12 cellular contexts compared by ENCODE assay signal in genomic region chr5:178115835-178116405, GRCh38. TPM values are rescaled to one million over a fixed set of nuclear protein-coding genes. Genes with fewer than 3 reads are reported as not detected.
DNase-seq lines count a peak whose midpoint lies in the region; ATAC-seq, FAIRE-seq and TF ChIP-seq lines count a peak whose summit lies in the region.
"Had no signal": no experiment of that assay in that cellular context is flagged by ENCODE, and none has a peak within 500 bp of the region (broad histone marks: within the 10 kb centered on the region; RNA-seq: fewer than 3 reads in every experiment).

No MANE protein-coding gene starts in this region.

- peaks cover 13% of the 10 kb centered on the region for H3K36me3 ChIP-seq in iPS-20b (ENCODE audit: insufficient read depth, low read depth, low read length)
- H3K36me3 ChIP-seq in gastrocnemius medialis, result no peaks in the 10 kb centered on the region
- no peaks in the 10 kb centered on the region for H3K36me3 ChIP-seq in pancreas
- H3K36me3 ChIP-seq: neutrophil had no signal

- in situ Hi-C loops in gastrocnemius medialis (cut with MboI; ENCODE audit: low sequenced_read_pairs in 4 of 4), result no loop called here

- CTCF ChIA-PET in activated CD4-positive, alpha-beta memory T cell treated with anti-CD3 and anti-CD28 coated beads, Interleukin-2, amount 10 ng/mL, durations not matched to agents 7 days and 5 days (lab: Charles Lee), result interaction anchor here (1.2 to 1.4 kb wide), 2 partner anchors 27 to 38 kb away, joined by 3 to 4 read pairs; partner anchors contain the start of gene NHP2

- no peak for TF ChIP-seq POLR2A in gastrocnemius medialis (IDR thresholded peaks at IDR 0.05)
- no peak for TF ChIP-seq POLR2A in GM18505 (IDR thresholded peaks at IDR 0.05; ENCODE audit: borderline replicate concordance, extremely low read depth, insufficient read depth, insufficient read length)

- peak overlapping the region; percentile 85; the same call in 1 of the 2 replicates for H3K9ac ChIP-seq in iPS-20b (ENCODE audit: low read depth, low read length)

- H3K27ac Mint-ChIP-seq in activated CD4-positive, alpha-beta T cell treated with anti-CD3 and anti-CD28 coated beads, Interleukin-2, amount 10 ng/mL, durations not matched to agents 24 days and 14 days, result no peak overlapping the region
- no peak overlapping the region for H3K27ac Mint-ChIP-seq in activated CD4-positive, alpha-beta memory T cell treated with anti-CD3 and anti-CD28 coated beads, Interleukin-2, amount 10 ng/mL, durations not matched to agents 7 days and 5 days

- H3K9me3 ChIP-seq in iPS-20b (ENCODE audit: insufficient read depth, low read depth, low read length) (no peaks in the 10 kb centered on the region; the same call in 1 of the 2 replicates), gastrocnemius medialis (no peaks in the 10 kb centered on the region), pancreas (no peaks in the 10 kb centered on the region)
- H3K9me3 ChIP-seq: neutrophil had no signal

- H3K36me3 Mint-ChIP-seq in activated CD4-positive, alpha-beta T cell treated with anti-CD3 and anti-CD28 coated beads, Interleukin-2, amount 10 ng/mL, durations not matched to agents 24 days and 14 days (ENCODE audit: low read depth), result peaks cover 2% of the 10 kb centered on the region
- no peaks in the 10 kb centered on the region for H3K36me3 Mint-ChIP-seq in activated CD4-positive, alpha-beta memory T cell treated with anti-CD3 and anti-CD28 coated beads, Interleukin-2, amount 10 ng/mL, durations not matched to agents 7 days and 5 days (ENCODE audit: low read depth)

- peaks cover 5% of the 10 kb centered on the region; the same call in 1 of the 2 replicates for H3K27me3 ChIP-seq in iPS-20b (ENCODE audit: insufficient read depth, low read length)
- H3K27me3 ChIP-seq in gastrocnemius medialis, result peaks cover 35 to 51% (median 38%) of the 10 kb centered on the region in 3 donors
- no peaks in the 10 kb centered on the region for H3K27me3 ChIP-seq in pancreas

- peaks cover 34% of the 10 kb centered on the region for H3K4me1 Mint-ChIP-seq in activated CD4-positive, alpha-beta T cell treated with anti-CD3 and anti-CD28 coated beads, Interleukin-2, amount 10 ng/mL, durations not matched to agents 24 days and 14 days
- peaks cover 37% of the 10 kb centered on the region for H3K4me1 Mint-ChIP-seq in activated CD4-positive, alpha-beta memory T cell treated with anti-CD3 and anti-CD28 coated beads, Interleukin-2, amount 10 ng/mL, durations not matched to agents 7 days and 5 days

- intact Hi-C loops in activated CD4-positive, alpha-beta T cell treated with anti-CD3 and anti-CD28 coated beads, Interleukin-2, amount 10 ng/mL, durations not matched to agents 24 days and 14 days (cut with micrococcal nuclease), result loop anchor here (1.0 kb wide), 1 partner anchor 14 kb away; no protein-coding TSS in a partner anchor
- intact Hi-C loops in gastrocnemius medialis (cut with DNase I; ENCODE audit: low total_unique reads) (no loop called here), pancreas (cut with DNase I) (no loop called here)

- peaks cover 30% of the 10 kb centered on the region for H3K4me1 ChIP-seq in iPS-20b (ENCODE audit: insufficient read depth, low read length)
- H3K4me1 ChIP-seq in gastrocnemius medialis, result peaks cover 8 to 16% of the 10 kb centered on the region in 2 donors
- peaks cover 0 to 10% (median 0%) of the 10 kb centered on the region in 3 donors for H3K4me1 ChIP-seq in pancreas

- WGBS in pancreas, 2 donors, result 52 to 58% methylated on average over 10 of the region's 10 CpGs

- POLR2A ChIA-PET in activated CD4-positive, alpha-beta memory T cell treated with anti-CD3 and anti-CD28 coated beads, Interleukin-2, amount 10 ng/mL, durations not matched to agents 7 days and 5 days (lab: Charles Lee), result interaction anchor here (0.8 to 1.7 kb wide), 3 partner anchors 15 to 88 kb away, joined by 4 to 10 read pairs (median 9); partner anchors contain the start of genes HNRNPAB and RMND5B

- peaks cover 30% of the 10 kb centered on the region for H3K27me3 Mint-ChIP-seq in activated CD4-positive, alpha-beta T cell treated with anti-CD3 and anti-CD28 coated beads, Interleukin-2, amount 10 ng/mL, durations not matched to agents 24 days and 14 days
- peaks cover 38% of the 10 kb centered on the region for H3K27me3 Mint-ChIP-seq in activated CD4-positive, alpha-beta memory T cell treated with anti-CD3 and anti-CD28 coated beads, Interleukin-2, amount 10 ng/mL, durations not matched to agents 7 days and 5 days

- H3K4me3 ChIP-seq in iPS-20b (ENCODE audit: low read length), result peak overlapping the region; percentile 76
- peak overlapping the region in 2 of 4 donors; percentile 22 to 52 for H3K4me3 ChIP-seq in gastrocnemius medialis
- H3K4me3 ChIP-seq in pancreas, result no peak overlapping the region
- H3K4me3 ChIP-seq: coronary artery, SK-N-MC had no signal

- DNase-seq in activated CD4-positive, alpha-beta T cell treated with anti-CD3 and anti-CD28 coated beads, Interleukin-2, amount 10 ng/mL, durations not matched to agents 24 days and 14 days, result no peak
- no peak for DNase-seq in activated CD4-positive, alpha-beta T cell treated with anti-CD3 and anti-CD28 coated beads for 4 hours
- DNase-seq in activated CD4-positive, alpha-beta memory T cell treated with anti-CD3 and anti-CD28 coated beads, Interleukin-2, amount 10 ng/mL, durations not matched to agents 7 days and 5 days, result no peak
- DNase-seq in gastrocnemius medialis (no peak), pancreas (no peak), NCI-H2171 treated with DMSO at 0.1 percent for 48 hours (lab: John Stamatoyannopoulos, UW) (no peak)
- DNase-seq: NCI-H226 had no signal

- peak overlapping the region; percentile 93 for H3K4me3 Mint-ChIP-seq in activated CD4-positive, alpha-beta T cell treated with anti-CD3 and anti-CD28 coated beads, Interleukin-2, amount 10 ng/mL, durations not matched to agents 24 days and 14 days
- H3K4me3 Mint-ChIP-seq in activated CD4-positive, alpha-beta memory T cell treated with anti-CD3 and anti-CD28 coated beads, Interleukin-2, amount 10 ng/mL, durations not matched to agents 7 days and 5 days, result peak overlapping the region; percentile 40

- TF ChIP-seq CTCF in gastrocnemius medialis (IDR thresholded peaks at IDR 0.05 in 4 of 5, conservative IDR thresholded peaks at IDR 0.05 in 1 of 5) (no peak), pancreas (IDR thresholded peaks at IDR 0.05) (no peak)

- peaks cover 3% of the 10 kb centered on the region for H3K9me3 Mint-ChIP-seq in activated CD4-positive, alpha-beta T cell treated with anti-CD3 and anti-CD28 coated beads, Interleukin-2, amount 10 ng/mL, durations not matched to agents 24 days and 14 days
- no peaks in the 10 kb centered on the region for H3K9me3 Mint-ChIP-seq in activated CD4-positive, alpha-beta memory T cell treated with anti-CD3 and anti-CD28 coated beads, Interleukin-2, amount 10 ng/mL, durations not matched to agents 7 days and 5 days

- ATAC-seq in gastrocnemius medialis (no peak), pancreas (no peak), GM18505 (IDR thresholded peaks at IDR 0.05; ENCODE audit: unreplicated experiment) (no peak)

- H3K27ac ChIP-seq in iPS-20b (ENCODE audit: low read length) (peak overlapping the region; percentile 89), gastrocnemius medialis (peak overlapping the region in 3 of 4 donors; percentile 9 to 48 (median 43)), pancreas (no peak overlapping the region)
- H3K27ac ChIP-seq: coronary artery, neutrophil, SK-N-MC had no signal

- no peak for FAIRE-seq in pancreas (lab: Jason Lieb, UNC)

RNA-seq across cellular contexts. Expression of gene N4BP3, which starts 2.6 kb away (rescaled TPM):
- 3.2 and 3.3 TPM in 2 replicates for total RNA-seq in activated CD4-positive, alpha-beta T cell treated with anti-CD3 and anti-CD28 coated beads, Interleukin-2, amount 10 ng/mL, durations not matched to agents 24 days and 14 days
- total RNA-seq in activated CD4-positive, alpha-beta memory T cell treated with anti-CD3 and anti-CD28 coated beads, Interleukin-2, amount 10 ng/mL, durations not matched to agents 7 days and 5 days, result 1 to 10 TPM; 4.3 to 4.4 TPM
- total RNA-seq in gastrocnemius medialis, result 1 to 10 TPM; 1.6 to 3.2 (median 2.1) TPM
- 1 to 10 TPM in 1 of 6 donors, under 1 TPM in 5; 0.23 to 1.1 (median 0.47) TPM for total RNA-seq in pancreas
- 1 to 10 TPM in 1 of 2 donors, under 1 TPM in 1; 0.75 to 1.1 TPM for polyA plus RNA-seq in pancreas

RNA-seq across cellular contexts. Expression of gene RMND5B, which starts 14.9 kb away (rescaled TPM):
- 29.3 and 29.5 TPM in 2 replicates for total RNA-seq in activated CD4-positive, alpha-beta T cell treated with anti-CD3 and anti-CD28 coated beads, Interleukin-2, amount 10 ng/mL, durations not matched to agents 24 days and 14 days
- 10 to 100 TPM; 17.0 to 19.3 TPM for total RNA-seq in activated CD4-positive, alpha-beta memory T cell treated with anti-CD3 and anti-CD28 coated beads, Interleukin-2, amount 10 ng/mL, durations not matched to agents 7 days and 5 days
- total RNA-seq in gastrocnemius medialis (10 to 100 TPM; 24.0 to 55.9 (median 44.2) TPM), pancreas (10 to 100 TPM; 12.1 to 21.7 (median 17.4) TPM)
- 10 to 100 TPM; 26.4 to 29.8 TPM for polyA plus RNA-seq in pancreas

RNA-seq across cellular contexts. Expression of gene NHP2, which starts 37.8 kb away (rescaled TPM):
- total RNA-seq in activated CD4-positive, alpha-beta T cell treated with anti-CD3 and anti-CD28 coated beads, Interleukin-2, amount 10 ng/mL, durations not matched to agents 24 days and 14 days, result 267 and 273 TPM in 2 replicates
- total RNA-seq in activated CD4-positive, alpha-beta memory T cell treated with anti-CD3 and anti-CD28 coated beads, Interleukin-2, amount 10 ng/mL, durations not matched to agents 7 days and 5 days, result 100 to 1,000 TPM; 101 to 106 TPM
- total RNA-seq in gastrocnemius medialis (100 to 1,000 TPM; 157 to 261 (median 241) TPM), pancreas (10 to 100 TPM; 34.6 to 65.6 (median 53.9) TPM)
- 10 to 100 TPM; 50.7 to 84.7 TPM for polyA plus RNA-seq in pancreas

Comparison
In these comparisons a context has a peak if more than half of its experiments do, and no peak if none do; other contexts are left out.
1. H3K27ac ChIP-seq: peak in iPS-20b (single experiment) and gastrocnemius medialis (3 of 4); none in pancreas (0 of 4).